31 cellular contexts compared by ENCODE assay signal in the genomic region with DNA sequence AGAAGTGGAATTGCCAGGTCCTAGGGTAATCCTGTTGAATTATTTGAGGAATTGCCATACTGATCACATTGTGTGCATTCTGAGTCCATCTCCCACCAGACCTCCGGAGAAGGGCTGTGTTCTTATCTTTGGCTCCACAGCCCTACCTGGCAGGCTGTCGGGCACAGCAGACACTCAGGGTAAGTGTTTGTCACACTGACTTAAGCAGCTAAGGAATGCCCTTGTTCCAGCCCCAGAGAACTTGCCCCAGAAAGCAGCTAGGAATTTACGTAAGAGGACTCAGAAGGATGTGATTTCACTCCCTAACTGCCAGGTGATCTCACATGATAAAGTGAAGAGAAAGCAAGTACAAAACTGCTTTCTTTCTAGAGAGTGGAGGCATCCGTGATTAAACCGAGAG. TPM values are rescaled to one million over a fixed set of nuclear protein-coding genes. Genes with fewer than 3 reads are reported as not detected.
"Had no signal": no experiment of that assay in that cellular context is flagged by ENCODE, and none has a peak within 500 bp of the region (broad histone marks: within the 10 kb centered on the region; RNA-seq: fewer than 3 reads in every experiment).

No MANE protein-coding gene starts in this region.

- DNase-seq: activated CD4-positive, alpha-beta memory T cell treated with anti-CD3 and anti-CD28 coated beads for 36 hours; activated CD4-positive, alpha-beta T cell treated with anti-CD3 and anti-CD28 coated beads, Interleukin-2, amount 10 ng/mL, durations not matched to agents 24 days and 14 days; activated CD4-positive, CD25-positive, alpha-beta regulatory T cell treated with anti-CD3 and anti-CD28 coated beads, Interleukin-2, amount 50 U/mL, for 72 hours; activated naive CD4-positive, alpha-beta T cell; activated T-cell treated with anti-CD3 and anti-CD28 coated beads, Interleukin-2, amount 50 U/mL, for 4 hours; anterior cingulate cortex; dermis blood vessel endothelial cell; effector CD4-positive, alpha-beta T cell; esophagus squamous epithelium; foreskin melanocyte; heart right ventricle; left ventricle myocardium inferior; mammary epithelial cell; midbrain; naive thymus-derived CD4-positive, alpha-beta T cell; nucleus accumbens; pancreas; stimulated activated CD4-positive, alpha-beta T cell treated with anti-CD3 and anti-CD28 coated beads, Interleukin-2, amount 100 ng/mL, for 24 hours; stimulated activated naive B cell treated with anti-CD40 and anti-IgM and Interleukin-4, amounts not matched to agents 10 μg/mL and 1 μg/mL and 100 μg/mL, for 72 hours; T-helper 17 cell; T1000; transverse colon; WERI-Rb-1 had no signal

- H3K4me3 Mint-ChIP-seq: activated CD4-positive, alpha-beta memory T cell treated with anti-CD3 and anti-CD28 coated beads for 36 hours; activated CD4-positive, alpha-beta T cell treated with anti-CD3 and anti-CD28 coated beads, Interleukin-2, amount 10 ng/mL, durations not matched to agents 24 days and 14 days; activated naive CD8-positive, alpha-beta T cell; activated T-cell treated with anti-CD3 and anti-CD28 coated beads, Interleukin-2, amount 50 U/mL, for 4 hours; activated T-helper 17 cell treated with anti-CD3 and anti-CD28 coated beads, Interleukin-2, amount 50 U/mL, for 72 hours; central memory CD8-positive, alpha-beta T cell; naive thymus-derived CD4-positive, alpha-beta T cell; stimulated activated naive B cell treated with anti-CD40 and anti-IgM and Interleukin-4, amounts not matched to agents 10 μg/mL and 1 μg/mL and 100 μg/mL, for 72 hours; T-helper 17 cell had no signal

- H3K36me3 Mint-ChIP-seq: activated CD4-positive, alpha-beta memory T cell treated with anti-CD3 and anti-CD28 coated beads for 36 hours; activated naive CD8-positive, alpha-beta T cell; stimulated activated naive B cell treated with anti-CD40 and anti-IgM and Interleukin-4, amounts not matched to agents 10 μg/mL and 1 μg/mL and 100 μg/mL, for 72 hours had no signal

- ATAC-seq: activated T-cell treated with anti-CD3 and anti-CD28 coated beads, Interleukin-2, amount 50 U/mL, for 4 hours; activated T-helper 17 cell treated with anti-CD3 and anti-CD28 coated beads, Interleukin-2, amount 50 U/mL, for 72 hours; heart right ventricle; naive thymus-derived CD4-positive, alpha-beta T cell; pancreas; stimulated activated naive B cell treated with anti-CD40 and anti-IgM and Interleukin-4, amounts not matched to agents 10 μg/mL and 1 μg/mL and 100 μg/mL, for 72 hours; T-helper 17 cell had no signal

- H3K4me3 ChIP-seq: esophagus squamous epithelium, heart right ventricle, left ventricle myocardium inferior, pancreas, prostate gland, smooth muscle cell, transverse colon, vagina had no signal

- H3K36me3 ChIP-seq: esophagus squamous epithelium, heart right ventricle, left ventricle myocardium inferior, pancreas, prostate gland, transverse colon, vagina had no signal

- H3K4me1 ChIP-seq: esophagus squamous epithelium, heart right ventricle, left ventricle myocardium inferior, pancreas, prostate gland, transverse colon, vagina had no signal

- H3K4me1 Mint-ChIP-seq: central memory CD8-positive, alpha-beta T cell had no signal

- H3K9me3 Mint-ChIP-seq: activated CD4-positive, alpha-beta memory T cell treated with anti-CD3 and anti-CD28 coated beads for 36 hours; activated CD4-positive, alpha-beta T cell treated with anti-CD3 and anti-CD28 coated beads, Interleukin-2, amount 10 ng/mL, durations not matched to agents 24 days and 14 days; activated T-cell treated with anti-CD3 and anti-CD28 coated beads, Interleukin-2, amount 50 U/mL, for 4 hours; activated T-helper 17 cell treated with anti-CD3 and anti-CD28 coated beads, Interleukin-2, amount 50 U/mL, for 72 hours; central memory CD8-positive, alpha-beta T cell; naive thymus-derived CD4-positive, alpha-beta T cell; stimulated activated naive B cell treated with anti-CD40 and anti-IgM and Interleukin-4, amounts not matched to agents 10 μg/mL and 1 μg/mL and 100 μg/mL, for 72 hours had no signal

- H3K27ac Mint-ChIP-seq: activated CD4-positive, alpha-beta memory T cell treated with anti-CD3 and anti-CD28 coated beads for 36 hours; activated CD4-positive, alpha-beta T cell treated with anti-CD3 and anti-CD28 coated beads, Interleukin-2, amount 10 ng/mL, durations not matched to agents 24 days and 14 days; activated naive CD8-positive, alpha-beta T cell; activated T-helper 17 cell treated with anti-CD3 and anti-CD28 coated beads, Interleukin-2, amount 50 U/mL, for 72 hours; naive thymus-derived CD4-positive, alpha-beta T cell; stimulated activated naive B cell treated with anti-CD40 and anti-IgM and Interleukin-4, amounts not matched to agents 10 μg/mL and 1 μg/mL and 100 μg/mL, for 72 hours; T-helper 17 cell had no signal

- H3K9me3 ChIP-seq: esophagus squamous epithelium, heart right ventricle, left ventricle myocardium inferior, pancreas, prostate gland, transverse colon, vagina had no signal

- H3K27ac ChIP-seq: epithelial cell of prostate, esophagus squamous epithelium, heart right ventricle, left ventricle myocardium inferior, pancreas, prostate gland, transverse colon, vagina, WERI-Rb-1 had no signal

- H3K4me2 ChIP-seq: smooth muscle cell had no signal

- H3K27me3 ChIP-seq: esophagus squamous epithelium, pancreas, transverse colon, vagina had no signal

RNA-seq across cellular contexts. Expression of gene VASH2, which starts 21.0 kb away (rescaled TPM):
- total RNA-seq: bronchial epithelial cell had no signal
